ENCODE assay signal across 8 cellular contexts in the genomic region with DNA sequence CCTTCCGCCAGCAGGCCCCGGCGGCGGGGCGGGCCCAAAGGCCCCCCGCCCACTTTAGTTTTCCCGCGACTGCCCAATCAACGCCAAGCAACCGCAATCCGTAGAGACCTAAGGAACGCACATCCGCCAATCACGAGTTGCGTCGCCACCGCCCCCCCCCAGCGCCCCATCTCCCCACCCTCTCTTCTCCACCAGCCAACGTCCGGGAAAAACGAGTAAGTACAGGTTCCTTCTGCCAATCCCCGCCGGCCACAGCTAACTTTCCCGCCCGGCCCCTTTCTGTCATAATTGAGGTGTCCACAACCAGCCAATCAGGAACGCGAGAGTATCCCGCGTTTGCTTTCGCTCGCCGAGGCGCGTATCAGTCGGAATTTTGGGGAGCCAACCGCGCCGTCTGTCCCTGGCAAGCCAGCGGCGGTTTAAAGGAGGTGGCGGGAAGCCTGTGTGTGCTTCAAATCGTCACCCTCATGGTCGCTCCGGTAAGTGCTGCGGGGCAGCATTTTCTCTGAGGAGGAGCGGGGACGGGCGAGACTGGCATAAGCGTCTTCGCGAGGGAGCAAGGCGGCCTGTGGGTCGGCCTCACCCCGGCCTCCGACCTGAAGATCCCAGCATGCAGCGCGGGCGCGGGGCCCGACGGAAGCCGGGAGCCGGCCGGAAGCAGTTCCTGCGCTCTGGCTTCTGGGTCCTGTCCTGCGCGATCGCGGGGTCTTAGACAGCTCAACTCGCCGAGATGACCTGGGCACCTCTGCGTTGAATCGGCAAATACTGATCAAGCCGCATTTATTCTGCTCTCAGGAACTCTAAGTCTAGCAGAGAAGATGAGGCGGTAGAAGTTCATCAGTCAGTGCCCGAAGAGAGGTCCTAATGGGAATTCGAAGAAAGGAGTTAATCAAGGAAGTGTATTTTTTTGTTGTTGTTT. TPM values are rescaled to one million over a fixed set of nuclear protein-coding genes. Genes with fewer than 3 reads are reported as not detected.
A peak's percentile ranks its signal among the peaks of the same experiment; 100 is the strongest.
DNase-seq lines count a peak whose midpoint lies in the region; TF ChIP-seq lines count a peak whose summit lies in the region.

A gene with protein sequence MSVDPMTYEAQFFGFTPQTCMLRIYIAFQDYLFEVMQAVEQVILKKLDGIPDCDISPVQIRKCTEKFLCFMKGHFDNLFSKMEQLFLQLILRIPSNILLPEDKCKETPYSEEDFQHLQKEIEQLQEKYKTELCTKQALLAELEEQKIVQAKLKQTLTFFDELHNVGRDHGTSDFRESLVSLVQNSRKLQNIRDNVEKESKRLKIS (plus strand): TSS at position 361 of the 919 bp plus-strand sequence. CDS start 2,297 bp downstream, outside the sequence.

- DNase-seq in GDM1 (lab: John Stamatoyannopoulos, UW), result peak; percentile 97
- DNase-seq in HEK293T (ENCODE audit: extremely low spot score), result peak; percentile 97
- DNase-seq in MV-4-11 (lab: John Stamatoyannopoulos, UW), result peak; percentile 99
- peak; percentile 99 for DNase-seq in SK-MEL-5 (ENCODE audit: low read depth, low spot score)
- DNase-seq in activated naive CD4-positive, alpha-beta T cell treated with Interleukin-2 at 50 U/mL for 16 hours, result peak; percentile 97
- DNase-seq in foreskin melanocyte, result peak; percentile 98
- DNase-seq in neuronal stem cell (ENCODE audit: low spot score), result peak; percentile 98

- H3K4ac ChIP-seq in neuronal stem cell (ENCODE audit: low read length), result no peak within 1 kb of the TSS

- H3K36me3 ChIP-seq in neuronal stem cell (replicated peaks in 1 of 2; ENCODE audit: control insufficient read depth in 2 of 2, insufficient read depth in 2 of 2, low read length in 2 of 2), result peaks cover 20 to 79% of the 10 kb centered on the region in 2 donors

- CTCF ChIA-PET in HEK293T (lab: Yijun Ruan, JAX), result interaction anchor here (0.6 to 1.1 kb wide), 2 partner anchors 10 to 47 kb away, joined by 5 to 6 read pairs; partner anchors contain the start of gene C1QBP

- POLR2A ChIA-PET in HEK293T (lab: Yijun Ruan, JAX), result interaction anchor here (0.6 to 5.1 kb wide), 23 partner anchors 9 to 1153 kb away, joined by 3 to 71 read pairs (median 6); partner anchors contain the start of genes C1QBP, DHX33 and NUP88

- peak within 1 kb of the TSS; percentile 87 for H2BK5ac ChIP-seq in neuronal stem cell (ENCODE audit: low read length)

- WGBS in neuronal stem cell (ENCODE audit: extremely low coverage in 2 of 2, insufficient read length in 2 of 2, insufficient replicate concordance in 1 of 2), 2 donors, result no CpG with 5 or more reads among the region's 77 CpGs

- H3K27me3 ChIP-seq in neuronal stem cell (ENCODE audit: control insufficient read depth in 3 of 3, insufficient read depth in 3 of 3, low read depth in 1 of 3, low read length in 3 of 3), result no peaks in the 10 kb centered on the region

- peak within 1 kb of the TSS; percentile 100 for H3K27ac ChIP-seq in neuronal stem cell (replicated peaks; ENCODE audit: low read length)

- H2BK120ac ChIP-seq in neuronal stem cell (ENCODE audit: low read depth, low read length), result no peak within 1 kb of the TSS

- no peak within 1 kb of the TSS for H2BK12ac ChIP-seq in neuronal stem cell (ENCODE audit: low read length)

- peak within 1 kb of the TSS; percentile 99 for H3K9ac ChIP-seq in neuronal stem cell (ENCODE audit: low read depth, low read length, poor library complexity)

- peak within 1 kb of the TSS; percentile 91 to 100 for H3K4me3 ChIP-seq in neuronal stem cell (ENCODE audit: low read length in 2 of 2)

- H3K4me1 ChIP-seq in neuronal stem cell (ENCODE audit: control insufficient read depth in 2 of 2, insufficient read depth in 1 of 2, low read depth in 1 of 2, low read length in 2 of 2), result peaks cover 3 to 6% of the 10 kb centered on the region in 2 donors

- H3K79me1 ChIP-seq in neuronal stem cell (ENCODE audit: low read depth, low read length), result peaks cover 3% of the 10 kb centered on the region

- H2BK15ac ChIP-seq in neuronal stem cell (ENCODE audit: low read length), result peak within 1 kb of the TSS; percentile 20

- peak within 1 kb of the TSS; percentile 98 for H3K18ac ChIP-seq in neuronal stem cell (ENCODE audit: low read length)

- H3K9me3 ChIP-seq in neuronal stem cell (replicated peaks in 1 of 2; ENCODE audit: control insufficient read depth in 2 of 2, insufficient read depth in 1 of 2, low read depth in 1 of 2, low read length in 2 of 2), result peaks cover 0 to 21% of the 10 kb centered on the region in 2 donors

- no peak within 1 kb of the TSS for H4K8ac ChIP-seq in neuronal stem cell (ENCODE audit: low read depth, low read length)

- peak within 1 kb of the TSS; percentile 73 for H3K14ac ChIP-seq in neuronal stem cell (ENCODE audit: low read length)

- H3K23ac ChIP-seq in neuronal stem cell (ENCODE audit: low read depth, low read length, poor library complexity), result peak within 1 kb of the TSS; percentile 94

- no peak for TF ChIP-seq CTCF in subcutaneous adipose tissue (IDR thresholded peaks at IDR 0.05; ENCODE audit: low read depth)

- peak within 1 kb of the TSS; percentile 71 for H2AK5ac ChIP-seq in neuronal stem cell (ENCODE audit: low read depth, low read length)

- H4K91ac ChIP-seq in neuronal stem cell (ENCODE audit: low read depth, low read length, poor library complexity), result no peak within 1 kb of the TSS

- peak within 1 kb of the TSS; percentile 78 for H3K4me2 ChIP-seq in neuronal stem cell (ENCODE audit: insufficient read depth, low read length, poor library complexity, severe bottlenecking)

- in situ Hi-C loops in SK-MEL-5 (cut with HindIII; ENCODE audit: low pct_unique_long_range_greater_than_20kb, low sequenced_read_pairs), result no loop called here

- peak within 1 kb of the TSS; percentile 96 for H2AFZ ChIP-seq in neuronal stem cell (ENCODE audit: low read length)

TF ChIP-seq in HEK293T, 16 proteins besides CTCF, POLR2A, EP300 and RAD21:
- TF ChIP-seq CTBP1 (IDR thresholded peaks at IDR 0.05; ENCODE audit: borderline replicate concordance) (no peak), L3MBTL2 (conservative IDR thresholded peaks at IDR 0.05) (peak; percentile 100), ELF4 (IDR thresholded peaks at IDR 0.05) (0 out of 2 replicates have a peak, but pooled peaks have one; percentile 40), HDGF (IDR thresholded peaks at IDR 0.05; ENCODE audit: borderline replicate concordance) (0 out of 2 replicates have a peak, but pooled peaks have one; percentile 10), PKNOX1 (IDR thresholded peaks at IDR 0.05) (peak; percentile 88)

RNA-seq across cellular contexts. Expression of the gene that starts here (rescaled TPM):
- 25.8 and 26.2 TPM in 2 replicates for total RNA-seq in SK-MEL-5 (2014; rRNA removed; shearing (Covaris generic))
- polyA plus RNA-seq in SK-MEL-5 (2015; cell fraction: cytosol; rRNA removed), result 13.7 and 17.0 TPM in 2 replicates
- 53.0 and 159 TPM in 2 replicates for polyA plus RNA-seq in SK-MEL-5 (2015; cell fraction: nucleus; rRNA removed)
- polyA plus RNA-seq in neuronal stem cell (2013, experiment 1 of 2), result 24.0 TPM
- polyA plus RNA-seq in neuronal stem cell (2013, experiment 2 of 2), result 25.1 TPM
- total RNA-seq in subcutaneous adipose tissue, result 10 to 100 TPM in 3 of 4 donors, 1 to 10 TPM in 1; 8.7 to 17.1 (median 12.3) TPM

Comparison
In these comparisons a context has a peak if more than half of its experiments do, and no peak if none do; other contexts are left out.
1. Peak in every context shown above with its lines: DNase-seq, H3K4me3 ChIP-seq and H3K27ac ChIP-seq.